ENCODE assay signal across 8 cellular contexts in genomic region chr3:39990532-39990931, GRCh38.
DNase-seq lines count a peak whose midpoint lies in the region; ATAC-seq and TF ChIP-seq lines count a peak whose summit lies in the region.

No MANE protein-coding gene starts in this region.

- no peak overlapping the region for H3K27ac ChIP-seq in SJCRH30

- DNase-seq in NCI-H82 (lab: John Stamatoyannopoulos, UW) (peak; percentile 52), NCI-H82 treated with DMSO at 0.1 percent for 48 hours (lab: John Stamatoyannopoulos, UW; ENCODE audit: unreplicated experiment) (no peak), HFFc6 (peak; percentile 72), SJCRH30 (peak; percentile 4 to 58), fibroblast of pulmonary artery (ENCODE audit: low read depth) (peak; percentile 74)
- peak; percentile 4 for DNase-seq in stimulated activated CD8-positive, alpha-beta memory T cell treated with anti-CD3 and anti-CD28 coated beads, Interleukin-7, amount 100 ng/mL, for 24 hours (ENCODE audit: low read depth)

- ATAC-seq in HG03196 (IDR thresholded peaks at IDR 0.05; ENCODE audit: unreplicated experiment) (no peak), GM21515 (IDR thresholded peaks at IDR 0.05; ENCODE audit: unreplicated experiment) (no peak)

- H3K36me3 ChIP-seq in SJCRH30, result no peaks in the 10 kb centered on the region

- peaks cover 15% of the 10 kb centered on the region for H3K27me3 Mint-ChIP-seq in HFFc6 (ENCODE audit: insufficient read depth)

- no peaks in the 10 kb centered on the region for H3K4me1 Mint-ChIP-seq in HFFc6 (ENCODE audit: low read depth)

- H3K36me3 Mint-ChIP-seq in HFFc6 (ENCODE audit: low read depth), result peaks cover 5% of the 10 kb centered on the region; the same call in 1 of the 2 replicates

- H3K4me3 ChIP-seq in SJCRH30 (no peak overlapping the region), fibroblast of pulmonary artery (replicated peaks; ENCODE audit: low read depth, low read length) (no peak overlapping the region)

- no peak overlapping the region for H3K4me3 Mint-ChIP-seq in HFFc6

- H3K9me3 ChIP-seq in SJCRH30 (replicated peaks), result 0 out of 2 replicates have a peak, but pooled peaks cover 3% of the 10 kb centered on the region

- TF ChIP-seq CTCF in HFFc6 (IDR thresholded peaks at IDR 0.05) (peak; percentile 87), fibroblast of pulmonary artery (IDR thresholded peaks at IDR 0.05; ENCODE audit: low read length, missing control alignments) (peak; percentile 61)

- H3K4me1 ChIP-seq in SJCRH30, result no peaks in the 10 kb centered on the region

- H3K27me3 ChIP-seq in SJCRH30, result no peaks in the 10 kb centered on the region

- no peak overlapping the region for H3K27ac Mint-ChIP-seq in HFFc6

- H3K9me3 Mint-ChIP-seq in HFFc6, result peaks cover 10% of the 10 kb centered on the region
